Comparison of ENCODE assay signal across 24 cellular contexts in the genomic region with DNA sequence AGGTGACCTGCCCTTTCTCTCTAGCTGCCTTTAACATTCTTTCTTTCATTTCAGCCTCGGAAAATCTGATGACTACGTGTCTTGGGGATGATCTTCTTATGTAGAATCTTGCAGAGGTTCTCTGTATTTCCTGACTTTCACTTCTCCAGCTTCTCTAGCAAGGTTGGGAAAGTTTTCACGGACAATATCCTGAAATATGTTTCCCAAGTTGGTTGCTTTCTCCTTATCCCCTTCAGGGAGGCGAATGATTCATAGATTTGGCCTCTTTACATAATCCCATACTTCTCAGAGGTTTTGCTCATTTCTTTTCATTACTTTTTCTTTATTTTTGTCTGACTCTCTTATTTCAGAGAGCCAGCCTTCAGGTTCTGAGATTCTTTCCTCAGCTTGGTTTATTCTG.
DNase-seq lines count a peak whose midpoint lies in the region; TF ChIP-seq lines count a peak whose summit lies in the region.
"Had no signal": no experiment of that assay in that cellular context is flagged by ENCODE, and none has a peak within 500 bp of the region (broad histone marks: within the 10 kb centered on the region; RNA-seq: fewer than 3 reads in every experiment).

No MANE protein-coding gene starts in this region.

- BruUV-seq in A673 (replicated peaks; lab: Mats Ljungman, UMichigan): no TSS peak

- H3K9me3 Mint-ChIP-seq in neural crest cell: no peaks in the 10 kb centered on the region
- H3K9me3 Mint-ChIP-seq: activated naive CD8-positive, alpha-beta T cell treated with anti-CD3 and anti-CD28 coated beads, Interleukin-2, amount 10 ng/mL, durations not matched to agents 7 days and 5 days; naive B cell had no signal

- H3K4me1 Mint-ChIP-seq in neural crest cell: no peaks in the 10 kb centered on the region
- H3K4me1 Mint-ChIP-seq: activated CD4-positive, alpha-beta T cell treated with anti-CD3 and anti-CD28 coated beads for 36 hours; activated naive CD8-positive, alpha-beta T cell treated with anti-CD3 and anti-CD28 coated beads, Interleukin-2, amount 10 ng/mL, durations not matched to agents 7 days and 5 days; naive B cell; T-helper 17 cell had no signal

- CTCF ChIA-PET in A673 (lab: Charles Lee): no interaction called here

- H3K36me3 ChIP-seq in A673 (ENCODE audit: insufficient read depth, low read length, poor library complexity, severe bottlenecking): no peaks in the 10 kb centered on the region
- H3K36me3 ChIP-seq: left ventricle myocardium inferior, stomach, tibial nerve had no signal

- H3K27me3 ChIP-seq in A673 (replicated peaks; ENCODE audit: insufficient read depth, low read depth, low read length, poor library complexity): no peaks in the 10 kb centered on the region
- H3K27me3 ChIP-seq: body of pancreas, stomach, tibial nerve had no signal

- no peak overlapping the region for H3K4me3 ChIP-seq in A673 (ENCODE audit: low read depth, low read length, poor library complexity, severe bottlenecking)
- H3K4me3 ChIP-seq: A549, body of pancreas, left ventricle myocardium inferior, stomach, tibial nerve had no signal

- POLR2A ChIA-PET in A673 (lab: Charles Lee; ENCODE audit: low non-redundant PET): no interaction called here

- peak; percentile 36 for DNase-seq in EL
- peak; percentile 3 for DNase-seq in NCI-H226
- DNase-seq in dedifferentiated amniotic fluid mesenchymal stem cell (ENCODE audit: extremely low spot score): peak; percentile 39
- DNase-seq in neural crest cell (ENCODE audit: low read depth, low spot score): no peak
- no peak for DNase-seq in A673 (ENCODE audit: low spot score)
- DNase-seq in DMS114 treated with DMSO at 0.1 percent for 48 hours (lab: John Stamatoyannopoulos, UW; ENCODE audit: unreplicated experiment): no peak
- DNase-seq in KG1 (lab: John Stamatoyannopoulos, UW): no peak
- no peak for DNase-seq in SW 1271 (lab: John Stamatoyannopoulos, UW)
- DNase-seq: activated CD4-positive, alpha-beta T cell treated with anti-CD3 and anti-CD28 coated beads for 36 hours; activated naive CD8-positive, alpha-beta T cell treated with anti-CD3 and anti-CD28 coated beads, Interleukin-2, amount 10 ng/mL, durations not matched to agents 7 days and 5 days; activated T-cell treated with anti-CD3 and anti-CD28 coated beads for 4 hours; body of pancreas; effector CD8-positive, alpha-beta T cell; erythroblast; GDM1; Karpas-422; left ventricle myocardium inferior; naive B cell; NCI-H446 treated with DMSO at 0.1 percent for 48 hours; NCI-H82; stomach; T-helper 17 cell had no signal

- no peak overlapping the region for H3K4me3 Mint-ChIP-seq in neural crest cell
- H3K4me3 Mint-ChIP-seq: activated CD4-positive, alpha-beta T cell treated with anti-CD3 and anti-CD28 coated beads for 36 hours; activated naive CD8-positive, alpha-beta T cell treated with anti-CD3 and anti-CD28 coated beads, Interleukin-2, amount 10 ng/mL, durations not matched to agents 7 days and 5 days; naive B cell; T-helper 17 cell had no signal

- no peaks in the 10 kb centered on the region for H3K9me3 ChIP-seq in A673 (ENCODE audit: low read depth, low read length, poor library complexity, severe bottlenecking)
- H3K9me3 ChIP-seq: A549, body of pancreas, left ventricle myocardium inferior, stomach, tibial nerve had no signal

- H3K27me3 Mint-ChIP-seq in neural crest cell (ENCODE audit: low read depth): no peaks in the 10 kb centered on the region
- H3K27me3 Mint-ChIP-seq: activated CD4-positive, alpha-beta T cell treated with anti-CD3 and anti-CD28 coated beads for 36 hours had no signal

- H3K4me1 ChIP-seq in A673 (ENCODE audit: insufficient read depth, low read length, poor library complexity, severe bottlenecking): no peaks in the 10 kb centered on the region
- H3K4me1 ChIP-seq: A549, body of pancreas, left ventricle myocardium inferior, stomach, tibial nerve had no signal

- H3K27ac ChIP-seq in A673 (ENCODE audit: low read depth, low read length, poor library complexity, severe bottlenecking): no peak overlapping the region
- H3K27ac ChIP-seq: A549, body of pancreas, left ventricle myocardium inferior, stomach, tibial nerve had no signal

- H3K36me3 Mint-ChIP-seq in neural crest cell (ENCODE audit: low read depth): no peaks in the 10 kb centered on the region
- H3K36me3 Mint-ChIP-seq: activated naive CD8-positive, alpha-beta T cell treated with anti-CD3 and anti-CD28 coated beads, Interleukin-2, amount 10 ng/mL, durations not matched to agents 7 days and 5 days; naive B cell had no signal

- peak overlapping the region; percentile 2 for H3K27ac Mint-ChIP-seq in neural crest cell (ENCODE audit: unreplicated experiment)
- H3K27ac Mint-ChIP-seq: activated CD4-positive, alpha-beta T cell treated with anti-CD3 and anti-CD28 coated beads for 36 hours; activated naive CD8-positive, alpha-beta T cell treated with anti-CD3 and anti-CD28 coated beads, Interleukin-2, amount 10 ng/mL, durations not matched to agents 7 days and 5 days; naive B cell; T-helper 17 cell had no signal

- intact Hi-C loops in A673 (cut with micrococcal nuclease; ENCODE audit: unreplicated experiment): no loop called here

- TF ChIP-seq CTCF in neural crest cell (conservative IDR thresholded peaks at IDR 0.05) (no peak), A673 (conservative IDR thresholded peaks at IDR 0.05; ENCODE audit: low read depth, low read length) (no peak)

Comparison
In these comparisons a context has a peak if more than half of its experiments do, and no peak if none do; other contexts are left out.
1. DNase-seq: peak in EL (single experiment), NCI-H226 (single experiment) and dedifferentiated amniotic fluid mesenchymal stem cell (single experiment); none in neural crest cell (single experiment), A673 (single experiment), DMS114 treated with DMSO at 0.1 percent for 48 hours (single experiment), KG1 (single experiment) and SW 1271 (0 of 2).